ENCODE assay signal across 7 cellular contexts in genomic region chr17:44556854-44557606, GRCh38. TPM values are rescaled to one million over a fixed set of nuclear protein-coding genes. Genes with fewer than 3 reads are reported as not detected.
A peak's percentile ranks its signal among the peaks of the same experiment; 100 is the strongest.
DNase-seq lines count a peak whose midpoint lies in the region; TF ChIP-seq lines count a peak whose summit lies in the region.

Gene FZD2, plus strand, starts transcription at chr17:44557484. Its CDS starts 205 bp downstream, at chr17:44557689.

- peak within 1 kb of the TSS; percentile 86 for H3K4me2 ChIP-seq in OCI-LY1 (ENCODE audit: low read length)

- H3F3A ChIP-seq in OCI-LY1 (ENCODE audit: insufficient read depth, low read length) = no peaks in the 10 kb centered on the region

- peak within 1 kb of the TSS; percentile 61 for H3K9ac ChIP-seq in OCI-LY1 (ENCODE audit: low read length)

- H3K4me1 Mint-ChIP-seq in IgD-negative memory B cell (peaks cover 10% of the 10 kb centered on the region in 3 donors), nephron (peaks cover 50% of the 10 kb centered on the region)
- H3K4me1 Mint-ChIP-seq in activated T-helper 2 cell treated with anti-CD3 and anti-CD28 coated beads, Interferon-gamma antibody, Interleukin-2, Interleukin-4, amounts not matched to agents 10 μg/mL and 5 μg/mL and 100 μg/mL, durations not matched to agents 14 hours and 24 hours and 36 hours (ENCODE audit: low read depth) = peaks cover 12% of the 10 kb centered on the region

- H3K27me3 ChIP-seq in OCI-LY1 (ENCODE audit: insufficient read depth, low read length) (no peaks in the 10 kb centered on the region), testis (no peaks in the 10 kb centered on the region)

- H3K9me3 Mint-ChIP-seq in IgD-negative memory B cell (no peaks in the 10 kb centered on the region), nephron (peaks cover 3% of the 10 kb centered on the region)
- H3K9me3 Mint-ChIP-seq in activated T-helper 2 cell treated with anti-CD3 and anti-CD28 coated beads, Interferon-gamma antibody, Interleukin-2, Interleukin-4, amounts not matched to agents 10 μg/mL and 5 μg/mL and 100 μg/mL, durations not matched to agents 14 hours and 24 hours and 36 hours = no peaks in the 10 kb centered on the region

- intact Hi-C loops in activated T-helper 2 cell treated with anti-CD3 and anti-CD28 coated beads, Interferon-gamma antibody, Interleukin-2, Interleukin-4, amounts not matched to agents 10 μg/mL and 5 μg/mL and 100 μg/mL, durations not matched to agents 14 hours and 24 hours and 36 hours (cut with micrococcal nuclease) = loop anchor here (5.0 kb wide), 1 partner anchor 100 kb away; the partner anchor contains the start of gene MEIOC
- intact Hi-C loops in testis (cut with DNase I; ENCODE audit: low total_unique reads) = no loop called here

- H3K4me3 ChIP-seq in GM12865 (ENCODE audit: low read depth, low read length) = peak within 1 kb of the TSS; percentile 72
- H3K4me3 ChIP-seq in OCI-LY1 (ENCODE audit: low read depth, low read length, poor library complexity, severe bottlenecking) = peak within 1 kb of the TSS; percentile 63
- H3K4me3 ChIP-seq in foreskin fibroblast (ENCODE audit: low read depth in 1 of 2, low read length in 2 of 2) = peak within 1 kb of the TSS; percentile 62 to 84
- H3K4me3 ChIP-seq in testis = peak within 1 kb of the TSS; percentile 69 to 74

- H3K9me2 ChIP-seq in OCI-LY1 (ENCODE audit: low read depth, low read length) = no peaks in the 10 kb centered on the region

- TF ChIP-seq POLR2A in testis (IDR thresholded peaks at IDR 0.05) = no peak

- H3K27me3 Mint-ChIP-seq in IgD-negative memory B cell (peaks cover 24% of the 10 kb centered on the region), nephron (ENCODE audit: low read depth) (peaks cover 4% of the 10 kb centered on the region)
- H3K27me3 Mint-ChIP-seq in activated T-helper 2 cell treated with anti-CD3 and anti-CD28 coated beads, Interferon-gamma antibody, Interleukin-2, Interleukin-4, amounts not matched to agents 10 μg/mL and 5 μg/mL and 100 μg/mL, durations not matched to agents 14 hours and 24 hours and 36 hours (ENCODE audit: low read depth) = peaks cover 73% of the 10 kb centered on the region

- H3K27ac ChIP-seq in OCI-LY1 (ENCODE audit: low read depth, low read length, poor library complexity, severe bottlenecking) = peak within 1 kb of the TSS; percentile 52
- peak within 1 kb of the TSS; percentile 28 to 91 for H3K27ac ChIP-seq in testis

- H3K36me3 ChIP-seq in OCI-LY1 (ENCODE audit: insufficient read depth, low read length) (no peaks in the 10 kb centered on the region), testis (ENCODE audit: low read depth, missing control alignments) (no peaks in the 10 kb centered on the region)

- peak within 1 kb of the TSS; percentile 58 to 92 (median 91) for H3K27ac Mint-ChIP-seq in IgD-negative memory B cell
- H3K27ac Mint-ChIP-seq in activated T-helper 2 cell treated with anti-CD3 and anti-CD28 coated beads, Interferon-gamma antibody, Interleukin-2, Interleukin-4, amounts not matched to agents 10 μg/mL and 5 μg/mL and 100 μg/mL, durations not matched to agents 14 hours and 24 hours and 36 hours = peak within 1 kb of the TSS; percentile 34
- peak within 1 kb of the TSS; percentile 99 to 100 (median 99) for H3K27ac Mint-ChIP-seq in nephron

- TF ChIP-seq CTCF in GM12865 (IDR thresholded peaks at IDR 0.05; ENCODE audit: insufficient read depth, low read depth, low read length, missing control alignments) (no peak), OCI-LY1 (IDR thresholded peaks at IDR 0.05; ENCODE audit: low read length) (no peak), foreskin fibroblast (IDR thresholded peaks at IDR 0.05; ENCODE audit: low read depth, low read length) (no peak), nephron (IDR thresholded peaks at IDR 0.05; ENCODE audit: unreplicated experiment in 3 of 3) (no peak), testis (IDR thresholded peaks at IDR 0.05) (no peak)

- no peaks in the 10 kb centered on the region for H4K20me1 ChIP-seq in OCI-LY1 (ENCODE audit: insufficient read depth, low read length)

- 0% methylated on average over 37 to 47 of the region's 49 CpGs for WGBS in testis, 2 donors

- peak within 1 kb of the TSS; percentile 92 to 98 (median 96) for H3K4me3 Mint-ChIP-seq in IgD-negative memory B cell
- H3K4me3 Mint-ChIP-seq in activated T-helper 2 cell treated with anti-CD3 and anti-CD28 coated beads, Interferon-gamma antibody, Interleukin-2, Interleukin-4, amounts not matched to agents 10 μg/mL and 5 μg/mL and 100 μg/mL, durations not matched to agents 14 hours and 24 hours and 36 hours (ENCODE audit: low read depth) = peak within 1 kb of the TSS; percentile 82
- H3K4me3 Mint-ChIP-seq in nephron = peak within 1 kb of the TSS; percentile 91 to 99 (median 98)

- H2AFZ ChIP-seq in OCI-LY1 (ENCODE audit: low read length) = peak within 1 kb of the TSS; percentile 81

- no peaks in the 10 kb centered on the region for H3K79me2 ChIP-seq in OCI-LY1 (ENCODE audit: insufficient read depth, low read length)

- peaks cover 8% of the 10 kb centered on the region for H3K4me1 ChIP-seq in OCI-LY1 (ENCODE audit: insufficient read depth, low read length, severe bottlenecking)
- H3K4me1 ChIP-seq in testis = peaks cover 4% of the 10 kb centered on the region

- H3K36me3 Mint-ChIP-seq in IgD-negative memory B cell = no peaks in the 10 kb centered on the region
- peaks cover 2% of the 10 kb centered on the region for H3K36me3 Mint-ChIP-seq in activated T-helper 2 cell treated with anti-CD3 and anti-CD28 coated beads, Interferon-gamma antibody, Interleukin-2, Interleukin-4, amounts not matched to agents 10 μg/mL and 5 μg/mL and 100 μg/mL, durations not matched to agents 14 hours and 24 hours and 36 hours (ENCODE audit: low read depth)
- H3K36me3 Mint-ChIP-seq in nephron (ENCODE audit: low read depth) = peaks cover 30% of the 10 kb centered on the region

- no peaks in the 10 kb centered on the region for H3K9me3 ChIP-seq in OCI-LY1 (ENCODE audit: low read length)
- H3K9me3 ChIP-seq in testis = no peaks in the 10 kb centered on the region

- DNase-seq in GM12865 (ENCODE audit: low read depth) (peak; percentile 86), foreskin fibroblast (peak; percentile 98 to 99), testis (peak; percentile 94)
- DNase-seq in activated T-helper 2 cell treated with anti-CD3 and anti-CD28 coated beads, Interferon-gamma antibody, Interleukin-2, Interleukin-4, amounts not matched to agents 10 μg/mL and 5 μg/mL and 100 μg/mL, durations not matched to agents 14 hours and 24 hours and 36 hours (ENCODE audit: low spot score) = peak; percentile 53

RNA-seq across cellular contexts. Expression of gene FZD2, which starts in this region (rescaled TPM):
- polyA plus RNA-seq in IgD-negative memory B cell (not detected), testis (ENCODE audit: insufficient read depth, low read depth, low replicate concordance) (6.1 TPM)
- total RNA-seq in activated T-helper 2 cell treated with anti-CD3 and anti-CD28 coated beads, Interferon-gamma antibody, Interleukin-2, Interleukin-4, amounts not matched to agents 10 μg/mL and 5 μg/mL and 100 μg/mL, durations not matched to agents 14 hours and 24 hours and 36 hours = 0.53 and 0.57 TPM in 2 replicates
- 1 to 10 TPM; 4.2 to 9.1 TPM for total RNA-seq in testis

Comparison
In these comparisons a context has a peak if more than half of its experiments do, and no peak if none do; other contexts are left out.
1. Peak in every context shown above with its lines: DNase-seq, H3K4me3 ChIP-seq and H3K27ac ChIP-seq.
2. Peak in DNase-seq in activated T-helper 2 cell treated with anti-CD3 and anti-CD28 coated beads, Interferon-gamma antibody, Interleukin-2, Interleukin-4, amounts not matched to agents 10 μg/mL and 5 μg/mL and 100 μg/mL, durations not matched to agents 14 hours and 24 hours and 36 hours; RNA of the gene not detected or under 1 TPM.
3. H3K27ac Mint-ChIP-seq: peak in every context shown above with its lines; median percentile 99 in nephron; 91 in IgD-negative memory B cell; 34 in activated T-helper 2 cell treated with anti-CD3 and anti-CD28 coated beads, Interferon-gamma antibody, Interleukin-2, Interleukin-4, amounts not matched to agents 10 μg/mL and 5 μg/mL and 100 μg/mL, durations not matched to agents 14 hours and 24 hours and 36 hours.